In the genomic region with DNA sequence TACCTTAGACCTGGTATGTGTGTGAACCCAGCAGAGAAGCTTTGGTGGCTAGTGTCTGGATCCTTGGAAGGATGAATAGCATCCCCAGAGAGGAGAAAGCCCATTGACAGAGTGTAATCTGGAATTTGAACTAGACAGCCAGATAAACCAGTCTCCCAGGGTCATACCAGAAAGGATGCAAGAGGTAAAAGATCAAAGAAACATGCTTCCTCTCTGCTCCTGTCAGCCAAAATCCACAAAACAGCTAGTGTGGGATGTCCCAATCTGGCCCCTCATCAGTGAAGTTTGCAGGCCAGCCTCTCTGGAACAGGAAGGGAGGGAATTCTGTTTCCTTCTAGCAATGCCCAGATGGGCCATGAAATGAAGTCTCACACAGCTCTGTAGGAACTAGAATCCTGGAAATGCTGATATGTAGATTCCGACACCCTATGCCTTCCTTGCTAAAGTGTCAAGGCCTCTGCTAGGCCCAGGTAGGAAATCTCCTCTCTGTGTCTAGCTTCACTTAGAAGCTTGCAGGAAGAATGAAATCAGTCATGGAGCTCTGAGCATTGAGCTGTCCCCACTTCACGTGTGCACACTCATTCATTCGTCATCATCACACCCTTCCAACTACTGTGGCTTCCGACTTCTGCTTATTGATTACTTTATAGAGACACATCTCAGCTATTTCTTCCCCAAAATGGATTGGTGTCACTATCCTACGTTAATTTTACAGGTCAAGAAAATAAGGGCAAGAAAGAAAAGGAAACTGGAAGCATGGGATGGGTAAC, we compare ENCODE assay signal across 23 cellular contexts. TPM values are rescaled to one million over a fixed set of nuclear protein-coding genes. Genes with fewer than 3 reads are reported as not detected.
A peak's percentile ranks its signal among the peaks of the same experiment; 100 is the strongest.
DNase-seq lines count a peak whose midpoint lies in the region; FAIRE-seq and TF ChIP-seq lines count a peak whose summit lies in the region.
"Had no signal": no experiment of that assay in that cellular context is flagged by ENCODE, and none has a peak within 500 bp of the region (broad histone marks: within the 10 kb centered on the region; RNA-seq: fewer than 3 reads in every experiment).

No MANE protein-coding gene starts in this region.

- no peak for TF ChIP-seq CTCF in epithelial cell of esophagus (IDR thresholded peaks at IDR 0.05; ENCODE audit: insufficient read depth, low read depth, low read length, missing control alignments)
- TF ChIP-seq CTCF in spleen (IDR thresholded peaks at IDR 0.05 in 8 of 11, conservative IDR thresholded peaks at IDR 0.05 in 3 of 11): no peak

- FAIRE-seq in RCC 7860 (lab: Jason Lieb, UNC): no peak
- FAIRE-seq: frontal cortex had no signal

- H3K4me1 ChIP-seq in spleen: no peaks in the 10 kb centered on the region
- H3K4me1 ChIP-seq: adrenal gland, esophagus squamous epithelium, thyroid gland had no signal

- WGBS in spleen, 5 donors: 59 to 77% (median 72%) methylated on average over 5 of the region's 5 CpGs

- H3K9me3 ChIP-seq in spleen: no peaks in the 10 kb centered on the region
- H3K9me3 ChIP-seq: adrenal gland; BLaER1 treated with 17β-estradiol and CSF1 and Interleukin-3, amounts not matched to agents 10 nM and 100 nM; esophagus squamous epithelium; thyroid gland had no signal

- H3K4me3 ChIP-seq in epithelial cell of esophagus (ENCODE audit: low read length) (no peak overlapping the region), spleen (no peak overlapping the region)
- H3K4me3 ChIP-seq: adrenal gland; BLaER1 treated with 17β-estradiol and CSF1 and Interleukin-3, amounts not matched to agents 10 nM and 100 nM; esophagus squamous epithelium; thyroid gland had no signal

- no peaks in the 10 kb centered on the region for H3K36me3 ChIP-seq in spleen
- H3K36me3 ChIP-seq: adrenal gland; BLaER1 treated with 17β-estradiol and CSF1 and Interleukin-3, amounts not matched to agents 10 nM and 100 nM; esophagus squamous epithelium; thyroid gland had no signal

- intact Hi-C loops in spleen (cut with DNase I; ENCODE audit: low total_unique reads): no loop called here

- peaks cover 0 to 2% (median 0%) of the 10 kb centered on the region in 7 donors for H3K27me3 ChIP-seq in spleen (replicated peaks in 1 of 7)
- H3K27me3 ChIP-seq: adrenal gland; BLaER1 treated with 17β-estradiol and CSF1 and Interleukin-3, amounts not matched to agents 10 nM and 100 nM; brain microvascular endothelial cell; esophagus squamous epithelium; thyroid gland had no signal

- DNase-seq in ELR (ENCODE audit: low read depth) (peak; percentile 77), RCC 7860 (ENCODE audit: low spot score) (peak; percentile 37), epithelial cell of esophagus (ENCODE audit: low read depth) (peak; percentile 27), lung microvascular endothelial cell (ENCODE audit: low read depth in 2 of 2) (peak; percentile 23 to 93), spleen (no peak), T-helper 9 cell (no peak)
- no peak for DNase-seq in NK-92 treated with Interleukin-12 subunit alpha and Interleukin-12 subunit beta, amount 100 ng/mL, for 24 hours (lab: John Stamatoyannopoulos, UW)
- DNase-seq: activated CD8-positive, alpha-beta memory T cell treated with anti-CD3 and anti-CD28 coated beads, Interleukin-2, amount 10 ng/mL, durations not matched to agents 7 days and 5 days; activated naive CD4-positive, alpha-beta T cell treated with Interleukin-2 at 50 U/mL for 16 hours; effector memory CD8-positive, alpha-beta T cell; esophagus squamous epithelium; H9; Karpas-422; natural killer cell; NCI-H1436; NCI-H2081 treated with DMSO at 0.1 percent for 48 hours; NCI-H82; occipital lobe; thyroid gland had no signal

- no peak for TF ChIP-seq POLR2A in spleen (IDR thresholded peaks at IDR 0.05)

- H3K27ac ChIP-seq in spleen: no peak overlapping the region
- H3K27ac ChIP-seq: adrenal gland; BLaER1 treated with 17β-estradiol and CSF1 and Interleukin-3, amounts not matched to agents 10 nM and 100 nM; brain microvascular endothelial cell; esophagus squamous epithelium; thyroid gland had no signal

RNA-seq across cellular contexts. Expression of gene EVA1A, which starts 38.0 kb away (rescaled TPM):
- total RNA-seq in lung microvascular endothelial cell (19.0 and 43.5 TPM in 2 replicates), spleen (10 to 100 TPM; 10.6 to 30.3 (median 15.7) TPM)
- 10 to 100 TPM in 2 of 3 donors, 1 to 10 TPM in 1; 6.2 to 13.7 (median 11.7) TPM for polyA plus RNA-seq in spleen
- total RNA-seq: activated CD8-positive, alpha-beta memory T cell treated with anti-CD3 and anti-CD28 coated beads, Interleukin-2, amount 10 ng/mL, durations not matched to agents 7 days and 5 days; natural killer cell had no signal

Comparison
In these comparisons a context has a peak if more than half of its experiments do, and no peak if none do; other contexts are left out.
1. DNase-seq: peak in ELR (single experiment), RCC 7860 (single experiment), epithelial cell of esophagus (single experiment) and lung microvascular endothelial cell (2 of 2); none in NK-92 treated with Interleukin-12 subunit alpha and Interleukin-12 subunit beta, amount 100 ng/mL, for 24 hours (single experiment), spleen (single experiment) and T-helper 9 cell (single experiment).